ENCODE assay signal across 30 cellular contexts in the genomic region with DNA sequence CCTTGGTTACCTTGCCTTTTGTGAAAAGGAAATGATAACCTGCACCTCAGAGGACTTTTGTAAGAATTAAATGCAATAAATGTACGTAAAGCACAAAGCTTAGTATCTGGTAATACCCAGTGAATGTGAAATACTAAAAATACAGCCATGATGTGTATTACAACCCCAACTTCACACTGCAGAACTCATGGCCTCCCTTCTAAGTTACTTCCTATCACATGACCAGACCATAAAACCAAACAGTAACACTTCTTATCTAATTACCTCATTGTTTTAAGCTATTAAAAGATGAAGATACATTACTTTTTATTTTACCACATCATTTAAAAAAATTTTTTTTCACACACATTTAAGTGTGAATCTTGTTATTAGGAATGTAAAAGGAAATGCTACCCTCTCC.
"Had no signal": no experiment of that assay in that cellular context is flagged by ENCODE, and none has a peak within 500 bp of the region (broad histone marks: within the 10 kb centered on the region; RNA-seq: fewer than 3 reads in every experiment).

No MANE protein-coding gene starts in this region.

- DNase-seq: activated CD4-positive, alpha-beta memory T cell treated with anti-CD3 and anti-CD28 coated beads for 36 hours; activated CD4-positive, alpha-beta T cell treated with anti-CD3 and anti-CD28 coated beads, Interleukin-2, amount 10 ng/mL, durations not matched to agents 24 days and 14 days; activated CD4-positive, CD25-positive, alpha-beta regulatory T cell treated with anti-CD3 and anti-CD28 coated beads, Interleukin-2, amount 50 U/mL, for 72 hours; activated CD8-positive, alpha-beta memory T cell treated with anti-CD3 and anti-CD28 coated beads, Interleukin-2, amount 50 U/mL, for 48 hours; activated gamma-delta T cell; activated naive CD4-positive, alpha-beta T cell treated with anti-CD3 and anti-CD28 coated beads, Interleukin-2, amount 50 U/mL, for 16 hours; activated T-cell treated with anti-CD3 and anti-CD28 coated beads, Interleukin-2, amount 50 U/mL, for 24 hours; amniotic stem cell; central memory CD4-positive, alpha-beta T cell; endodermal cell; foreskin fibroblast; kidney; left colon; mammary epithelial cell; naive thymus-derived CD8-positive, alpha-beta T cell; ovary; stimulated activated CD4-positive, alpha-beta T cell treated with anti-CD3 and anti-CD28 coated beads, Interleukin-12 subunit alpha, Interleukin-12 subunit beta, amount 100 ng/mL, for 4 hours; stimulated activated CD4-positive, alpha-beta T cell treated with anti-CD3 and anti-CD28 coated beads, Interleukin-4, amount 100 ng/mL, for 1 hour; stimulated activated naive CD8-positive, alpha-beta T cell treated with anti-CD3 and anti-CD28 coated beads, Interleukin-15, amount 100 ng/mL, for 72 hours; tibial artery; upper lobe of right lung had no signal

- H3K9me3 ChIP-seq: neutrophil, ovary, prostate gland, tibial artery, upper lobe of right lung had no signal

- H3K27ac Mint-ChIP-seq: activated CD4-positive, alpha-beta memory T cell treated with anti-CD3 and anti-CD28 coated beads for 36 hours; activated CD4-positive, alpha-beta T cell treated with anti-CD3 and anti-CD28 coated beads, Interleukin-2, amount 10 ng/mL, durations not matched to agents 24 days and 14 days; activated T-cell treated with anti-CD3 and anti-CD28 coated beads, Interleukin-2, amount 50 U/mL, for 24 hours; endodermal cell; mesothelial cell of epicardium; naive thymus-derived CD8-positive, alpha-beta T cell had no signal

- H3K36me3 ChIP-seq: neutrophil, ovary, prostate gland, upper lobe of right lung had no signal

- ATAC-seq: esophagus mucosa; left colon; sciatic nerve; stimulated activated naive CD8-positive, alpha-beta T cell treated with anti-CD3 and anti-CD28 coated beads, Interleukin-15, amount 100 ng/mL, for 72 hours; upper lobe of right lung had no signal

- H3K4me3 ChIP-seq: coronary artery, ovary, prostate gland, skin epidermis, tibial artery, upper lobe of right lung had no signal

- H3K4me3 Mint-ChIP-seq: activated CD4-positive, alpha-beta memory T cell treated with anti-CD3 and anti-CD28 coated beads for 36 hours; activated CD4-positive, alpha-beta T cell treated with anti-CD3 and anti-CD28 coated beads, Interleukin-2, amount 10 ng/mL, durations not matched to agents 24 days and 14 days; activated T-cell treated with anti-CD3 and anti-CD28 coated beads, Interleukin-2, amount 50 U/mL, for 24 hours; endodermal cell; mesothelial cell of epicardium; stimulated activated naive CD8-positive, alpha-beta T cell treated with anti-CD3 and anti-CD28 coated beads, Interleukin-15, amount 100 ng/mL, for 72 hours had no signal

- H3K27me3 Mint-ChIP-seq: activated CD4-positive, alpha-beta memory T cell treated with anti-CD3 and anti-CD28 coated beads for 36 hours; activated CD4-positive, alpha-beta T cell treated with anti-CD3 and anti-CD28 coated beads, Interleukin-2, amount 10 ng/mL, durations not matched to agents 24 days and 14 days; activated T-cell treated with anti-CD3 and anti-CD28 coated beads, Interleukin-2, amount 50 U/mL, for 24 hours; naive thymus-derived CD8-positive, alpha-beta T cell; stimulated activated naive CD8-positive, alpha-beta T cell treated with anti-CD3 and anti-CD28 coated beads, Interleukin-15, amount 100 ng/mL, for 72 hours had no signal

- FAIRE-seq: astrocyte, kidney had no signal

- H3K9me3 Mint-ChIP-seq: activated CD4-positive, alpha-beta memory T cell treated with anti-CD3 and anti-CD28 coated beads for 36 hours; endodermal cell; stimulated activated naive CD8-positive, alpha-beta T cell treated with anti-CD3 and anti-CD28 coated beads, Interleukin-15, amount 100 ng/mL, for 72 hours had no signal

- H3K27ac ChIP-seq: coronary artery, ovary, prostate gland, skin epidermis, tibial artery, upper lobe of right lung, VCaP had no signal

- H3K27me3 ChIP-seq: neutrophil, ovary, tibial artery, upper lobe of right lung had no signal

- H3K4me1 ChIP-seq: prostate gland, tibial artery, upper lobe of right lung had no signal
